In genomic region chr14:74619672-74620131, GRCh38 we compare ENCODE assay signal across 9 cellular contexts. TPM values are rescaled to one million over a fixed set of nuclear protein-coding genes. Genes with fewer than 3 reads are reported as not detected.
DNase-seq lines count a peak whose midpoint lies in the region; ATAC-seq and TF ChIP-seq lines count a peak whose summit lies in the region.
"Had no signal": no experiment of that assay in that cellular context is flagged by ENCODE, and none has a peak within 500 bp of the region (broad histone marks: within the 10 kb centered on the region; RNA-seq: fewer than 3 reads in every experiment).

No MANE protein-coding gene starts in this region.

- H2BK15ac ChIP-seq in neuronal stem cell (ENCODE audit: low read length), result no peak overlapping the region

- H3K79me1 ChIP-seq in neuronal stem cell (ENCODE audit: low read depth, low read length), result no peaks in the 10 kb centered on the region

- DNase-seq in CD14-positive monocyte (ENCODE audit: low spot score) (no peak), RKO (ENCODE audit: low spot score) (peak; percentile 98), esophagus muscularis mucosa (ENCODE audit: extremely low spot score) (peak; percentile 95), neuronal stem cell (ENCODE audit: low spot score) (no peak), ecto neural progenitor cell (ENCODE audit: low spot score) (no peak), DMS153 treated with DMSO at 0.1 percent for 48 hours (lab: John Stamatoyannopoulos, UW; ENCODE audit: unreplicated experiment) (no peak)
- DNase-seq in central memory CD4-positive, alpha-beta T cell, result no peak

- no peak for ATAC-seq in HG02642 (IDR thresholded peaks at IDR 0.05; ENCODE audit: poor library complexity, unreplicated experiment)

- H3K9me3 Mint-ChIP-seq in CD14-positive monocyte, result peaks cover 0 to 2% (median 0%) of the 10 kb centered on the region in 7 donors

- H3K4me1 ChIP-seq in esophagus muscularis mucosa (peaks cover 31 to 52% (median 42%) of the 10 kb centered on the region in 4 donors), neuronal stem cell (ENCODE audit: control insufficient read depth in 2 of 2, insufficient read depth in 1 of 2, low read depth in 1 of 2, low read length in 2 of 2) (peaks cover 10 to 14% of the 10 kb centered on the region in 2 donors)

- H3K27me3 Mint-ChIP-seq in CD14-positive monocyte (ENCODE audit: low read depth in 3 of 3), result peaks cover 10 to 27% (median 11%) of the 10 kb centered on the region in 3 donors

- no peak overlapping the region for H2BK12ac ChIP-seq in neuronal stem cell (ENCODE audit: low read length)

- peak overlapping the region; percentile 33 for H4K8ac ChIP-seq in neuronal stem cell (ENCODE audit: low read depth, low read length)

- peaks cover 72% of the 10 kb centered on the region for H3K4me1 Mint-ChIP-seq in CD14-positive monocyte

- peak overlapping the region; percentile 24 for H2AK5ac ChIP-seq in neuronal stem cell (ENCODE audit: low read depth, low read length)

- no peaks in the 10 kb centered on the region for H3K9me3 ChIP-seq in esophagus muscularis mucosa
- no peaks in the 10 kb centered on the region for H3K9me3 ChIP-seq in neuronal stem cell (replicated peaks in 1 of 2; ENCODE audit: control insufficient read depth in 2 of 2, insufficient read depth in 1 of 2, low read depth in 1 of 2, low read length in 2 of 2)

- peak overlapping the region in 1 of 2 donors; percentile 83 for H3K4me3 Mint-ChIP-seq in CD14-positive monocyte

- H3K36me3 Mint-ChIP-seq in CD14-positive monocyte, result peaks cover 15 to 18% of the 10 kb centered on the region in 2 donors

- H3K14ac ChIP-seq in neuronal stem cell (ENCODE audit: low read length), result no peak overlapping the region

- H3K9ac ChIP-seq in neuronal stem cell (ENCODE audit: low read depth, low read length, poor library complexity), result no peak overlapping the region

- H3K23ac ChIP-seq in neuronal stem cell (ENCODE audit: low read depth, low read length, poor library complexity), result no peak overlapping the region

- H3K4ac ChIP-seq in neuronal stem cell (ENCODE audit: low read length), result no peak overlapping the region

- 61% methylated on average over 3 of the region's 6 CpGs for WGBS in esophagus muscularis mucosa
- no CpG with 5 or more reads among the region's 6 CpGs for WGBS in neuronal stem cell (ENCODE audit: extremely low coverage in 2 of 2, insufficient read length in 2 of 2, insufficient replicate concordance in 1 of 2), 2 donors

- peak overlapping the region; percentile 73 to 98 (median 94) for H3K27ac Mint-ChIP-seq in CD14-positive monocyte

- no peak overlapping the region for H4K91ac ChIP-seq in neuronal stem cell (ENCODE audit: low read depth, low read length, poor library complexity)

- no peak overlapping the region for H2BK120ac ChIP-seq in neuronal stem cell (ENCODE audit: low read depth, low read length)

- intact Hi-C loops in CD14-positive monocyte (cut with micrococcal nuclease), result loop anchor here in 1 of 2 donors (2.0 kb wide), 1 partner anchor 93 kb away; the partner anchor contains the start of genes AREL1 and FCF1
- intact Hi-C loops in esophagus muscularis mucosa (cut with DNase I), result no loop called here

- TF ChIP-seq POLR2A in esophagus muscularis mucosa (IDR thresholded peaks at IDR 0.05; ENCODE audit: low read depth), result no peak

- peak overlapping the region; percentile 72 for H2BK5ac ChIP-seq in neuronal stem cell (ENCODE audit: low read length)

- no peak overlapping the region for H3K4me2 ChIP-seq in neuronal stem cell (ENCODE audit: insufficient read depth, low read length, poor library complexity, severe bottlenecking)

- H3K27ac ChIP-seq in esophagus muscularis mucosa (replicated peaks in 1 of 4) (peak overlapping the region; percentile 54 to 66 (median 60)), neuronal stem cell (replicated peaks; ENCODE audit: low read length) (no peak overlapping the region)
- H3K27ac ChIP-seq: SK-N-MC had no signal

- no peak overlapping the region for H3K4me3 ChIP-seq in esophagus muscularis mucosa
- H3K4me3 ChIP-seq in neuronal stem cell (ENCODE audit: low read length in 2 of 2), result no peak overlapping the region
- H3K4me3 ChIP-seq: SK-N-MC had no signal

- TF ChIP-seq CTCF in CD14-positive monocyte (IDR thresholded peaks at IDR 0.05), result no peak
- TF ChIP-seq CTCF in esophagus muscularis mucosa (IDR thresholded peaks at IDR 0.05), result no peak

- TF ChIP-seq EP300 in esophagus muscularis mucosa (IDR thresholded peaks at IDR 0.05), result no peak

- H3K36me3 ChIP-seq in esophagus muscularis mucosa (no peaks in the 10 kb centered on the region), neuronal stem cell (replicated peaks in 1 of 2; ENCODE audit: control insufficient read depth in 2 of 2, insufficient read depth in 2 of 2, low read length in 2 of 2) (no peaks in the 10 kb centered on the region)

- H3K27me3 ChIP-seq in esophagus muscularis mucosa, result peaks cover 0 to 23% (median 0%) of the 10 kb centered on the region in 4 donors
- H3K27me3 ChIP-seq in neuronal stem cell (ENCODE audit: control insufficient read depth in 3 of 3, insufficient read depth in 3 of 3, low read depth in 1 of 3, low read length in 3 of 3), result peaks cover 0 to 35% (median 0%) of the 10 kb centered on the region in 3 experiments

- peak overlapping the region; percentile 52 for H2AFZ ChIP-seq in neuronal stem cell (ENCODE audit: low read length)

- peak overlapping the region; percentile 23 for H3K18ac ChIP-seq in neuronal stem cell (ENCODE audit: low read length)

RNA-seq across cellular contexts. Expression of gene LTBP2, which starts 7.7 kb away (rescaled TPM):
- under 1 TPM; 0.04 to 0.11 TPM for polyA plus RNA-seq in CD14-positive monocyte
- 100 to 1,000 TPM in 2 of 4 donors, 10 to 100 TPM in 2; 62.0 to 151 (median 109) TPM for total RNA-seq in esophagus muscularis mucosa
- 1.4 TPM for polyA plus RNA-seq in neuronal stem cell (2013, experiment 1 of 2)
- 1.3 TPM for polyA plus RNA-seq in neuronal stem cell (2013, experiment 2 of 2)

Comparison
In these comparisons a context has a peak if more than half of its experiments do, and no peak if none do; other contexts are left out.
1. DNase-seq: peak in RKO (single experiment) and esophagus muscularis mucosa (single experiment); none in CD14-positive monocyte (single experiment), neuronal stem cell (single experiment), ecto neural progenitor cell (single experiment), central memory CD4-positive, alpha-beta T cell (single experiment) and DMS153 treated with DMSO at 0.1 percent for 48 hours (single experiment).